Comparison of ENCODE assay signal across 19 cellular contexts in the genomic region with DNA sequence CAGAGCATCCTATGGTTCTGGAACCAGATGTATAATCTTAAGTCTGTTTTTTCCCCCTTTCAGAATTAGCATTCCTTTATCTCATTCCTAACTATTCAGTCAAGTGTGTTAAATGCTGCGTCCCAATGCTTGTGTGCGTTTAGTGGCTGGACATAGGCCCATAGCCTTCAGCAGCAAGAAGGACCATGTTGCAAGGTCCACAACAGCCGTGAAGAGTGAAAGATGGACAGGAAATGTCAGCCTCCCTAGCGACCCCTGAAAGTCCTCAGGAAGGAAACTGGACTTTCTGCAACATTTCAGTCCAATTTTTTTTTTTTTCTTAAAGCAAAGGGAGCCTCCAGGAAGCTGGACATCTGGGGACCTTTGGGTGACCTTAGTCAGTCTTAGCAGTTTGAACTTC.
DNase-seq lines count a peak whose midpoint lies in the region; ATAC-seq and TF ChIP-seq lines count a peak whose summit lies in the region.
"Had no signal": no experiment of that assay in that cellular context is flagged by ENCODE, and none has a peak within 500 bp of the region (broad histone marks: within the 10 kb centered on the region; RNA-seq: fewer than 3 reads in every experiment).

No MANE protein-coding gene starts in this region.

- no peaks in the 10 kb centered on the region for H3K9me3 ChIP-seq in right cardiac atrium (ENCODE audit: control insufficient read depth, low read length)
- no peaks in the 10 kb centered on the region for H3K9me3 ChIP-seq in left ventricle myocardium inferior (replicated peaks)
- H3K9me3 ChIP-seq in stomach, result no peaks in the 10 kb centered on the region
- H3K9me3 ChIP-seq: A549; BLaER1 treated with 17β-estradiol and CSF1 and Interleukin-3, amounts not matched to agents 10 nM and 100 nM; Caco-2 had no signal

- H3K4me1 Mint-ChIP-seq in nephron (peaks cover 42% of the 10 kb centered on the region), neural crest cell (no peaks in the 10 kb centered on the region)
- H3K4me1 Mint-ChIP-seq: B cell had no signal

- peak; percentile 47 for ATAC-seq in Right ventricle myocardium inferior
- ATAC-seq in right cardiac atrium, result no peak
- ATAC-seq: A549; CD8-positive, alpha-beta T cell had no signal

- H3K27ac Mint-ChIP-seq in nephron (peak overlapping the region in 2 of 3 experiments; percentile 10 to 53), neural crest cell (ENCODE audit: unreplicated experiment) (peak overlapping the region; percentile 24)
- H3K27ac Mint-ChIP-seq: B cell; CD4-positive, alpha-beta T cell; CD8-positive, alpha-beta T cell had no signal

- TF ChIP-seq CTCF in left ventricle myocardium inferior (IDR thresholded peaks at IDR 0.05; ENCODE audit: borderline replicate concordance) (no peak), nephron (IDR thresholded peaks at IDR 0.05; ENCODE audit: unreplicated experiment in 3 of 3) (no peak), neural crest cell (conservative IDR thresholded peaks at IDR 0.05) (no peak), stomach (IDR thresholded peaks at IDR 0.05) (no peak)

- H3K4me3 Mint-ChIP-seq in nephron (no peak overlapping the region), neural crest cell (no peak overlapping the region)
- H3K4me3 Mint-ChIP-seq: B cell; CD4-positive, alpha-beta T cell; CD8-positive, alpha-beta T cell had no signal

- TF ChIP-seq EP300 in stomach (IDR thresholded peaks at IDR 0.05), result no peak

- WGBS in right cardiac atrium, result 51% methylated on average over 4 of the region's 4 CpGs
- 64 to 76% (median 72%) methylated on average over 4 of the region's 4 CpGs for WGBS in stomach, 5 donors

- H3K9me3 Mint-ChIP-seq in nephron (peaks cover 8% of the 10 kb centered on the region), neural crest cell (peaks cover 4% of the 10 kb centered on the region)
- H3K9me3 Mint-ChIP-seq: CD4-positive, alpha-beta T cell; CD8-positive, alpha-beta T cell had no signal

- H3K36me3 Mint-ChIP-seq in nephron (ENCODE audit: low read depth) (no peaks in the 10 kb centered on the region), neural crest cell (ENCODE audit: low read depth) (no peaks in the 10 kb centered on the region)
- H3K36me3 Mint-ChIP-seq: CD8-positive, alpha-beta T cell had no signal

- intact Hi-C loops in Right ventricle myocardium inferior (cut with DNase I) (no loop called here), right cardiac atrium (cut with DNase I) (no loop called here), left ventricle myocardium inferior (cut with micrococcal nuclease) (no loop called here), cardiac septum (cut with DNase I) (no loop called here), stomach (cut with DNase I; ENCODE audit: low total_unique reads) (no loop called here)

- no peak overlapping the region for H3K27ac ChIP-seq in right cardiac atrium (ENCODE audit: low read length)
- peak overlapping the region; percentile 66 for H3K27ac ChIP-seq in left ventricle myocardium inferior (replicated peaks)
- no peak overlapping the region for H3K27ac ChIP-seq in stomach
- H3K27ac ChIP-seq: 22Rv1; A549; BLaER1 treated with 17β-estradiol and CSF1 and Interleukin-3, amounts not matched to agents 10 nM and 100 nM; C4-2B had no signal

- TF ChIP-seq POLR2A in stomach (IDR thresholded peaks at IDR 0.05), result no peak

- H3K4me3 ChIP-seq in right cardiac atrium (ENCODE audit: low read length), result no peak overlapping the region
- no peak overlapping the region for H3K4me3 ChIP-seq in left ventricle myocardium inferior
- H3K4me3 ChIP-seq in stomach, result no peak overlapping the region
- H3K4me3 ChIP-seq: A549; BLaER1 treated with 17β-estradiol and CSF1 and Interleukin-3, amounts not matched to agents 10 nM and 100 nM had no signal

- H3K36me3 ChIP-seq in left ventricle myocardium inferior (no peaks in the 10 kb centered on the region), stomach (no peaks in the 10 kb centered on the region)
- H3K36me3 ChIP-seq: BLaER1 treated with 17β-estradiol and CSF1 and Interleukin-3, amounts not matched to agents 10 nM and 100 nM had no signal

- H3K27me3 Mint-ChIP-seq in nephron (ENCODE audit: low read depth) (peaks cover 4% of the 10 kb centered on the region), neural crest cell (ENCODE audit: low read depth) (no peaks in the 10 kb centered on the region)
- H3K27me3 Mint-ChIP-seq: B cell; CD4-positive, alpha-beta T cell had no signal

- H3K27me3 ChIP-seq in right cardiac atrium (ENCODE audit: control insufficient read depth, insufficient read depth) (no peaks in the 10 kb centered on the region), left ventricle myocardium inferior (ENCODE audit: low read depth) (peaks cover 58% of the 10 kb centered on the region), stomach (peaks cover 0 to 12% (median 0%) of the 10 kb centered on the region in 3 donors)
- H3K27me3 ChIP-seq: BLaER1 treated with 17β-estradiol and CSF1 and Interleukin-3, amounts not matched to agents 10 nM and 100 nM had no signal

- DNase-seq in Right ventricle myocardium inferior (ENCODE audit: missing footprints) (no peak), right cardiac atrium (no peak), left ventricle myocardium inferior (no peak), cardiac septum (ENCODE audit: low spot score) (no peak), neural crest cell (ENCODE audit: low read depth, low spot score) (no peak), stomach (no peak)
- DNase-seq: AML-193; Caco-2; Calu3; CD4-positive, alpha-beta T cell; CD8-positive, alpha-beta T cell; DMS79 treated with DMSO at 0.1 percent for 48 hours; GF-D8 had no signal

- H3K4me1 ChIP-seq in right cardiac atrium (ENCODE audit: control insufficient read depth, insufficient read depth, low read length), result no peaks in the 10 kb centered on the region
- peaks cover 15% of the 10 kb centered on the region for H3K4me1 ChIP-seq in left ventricle myocardium inferior
- H3K4me1 ChIP-seq in stomach, result no peaks in the 10 kb centered on the region
- H3K4me1 ChIP-seq: A549; BLaER1 treated with 17β-estradiol and CSF1 and Interleukin-3, amounts not matched to agents 10 nM and 100 nM; Caco-2 had no signal
